22 cellular contexts compared by ENCODE assay signal in genomic region chr12:6405963-6406362, GRCh38. TPM values are rescaled to one million over a fixed set of nuclear protein-coding genes. Genes with fewer than 3 reads are reported as not detected.
A peak's percentile ranks its signal among the peaks of the same experiment; 100 is the strongest.
DNase-seq lines count a peak whose midpoint lies in the region; ATAC-seq, FAIRE-seq and TF ChIP-seq lines count a peak whose summit lies in the region.
"Had no signal": no experiment of that assay in that cellular context is flagged by ENCODE, and none has a peak within 500 bp of the region (broad histone marks: within the 10 kb centered on the region; RNA-seq: fewer than 3 reads in every experiment).

No MANE protein-coding gene starts in this region.

- FAIRE-seq in bronchial epithelial cell (lab: Jason Lieb, UNC): peak; percentile 18
- FAIRE-seq: A549, D721Med, G401.6, GM12891, GM19239 had no signal

- H3K36me3 Mint-ChIP-seq in GM23338 (ENCODE audit: low read depth): no peaks in the 10 kb centered on the region
- H3K36me3 Mint-ChIP-seq in activated CD4-positive, alpha-beta memory T cell treated with anti-CD3 and anti-CD28 coated beads, Interleukin-2, amount 10 ng/mL, durations not matched to agents 7 days and 5 days (ENCODE audit: low read depth): no peaks in the 10 kb centered on the region
- peaks cover 6% of the 10 kb centered on the region for H3K36me3 Mint-ChIP-seq in T-helper 17 cell (ENCODE audit: low read depth)

- H3K27me3 Mint-ChIP-seq in GM23338 (ENCODE audit: insufficient read depth, low read depth, poor library complexity) (no peaks in the 10 kb centered on the region), T-helper 17 cell (peaks cover 6% of the 10 kb centered on the region)
- H3K27me3 Mint-ChIP-seq in activated CD4-positive, alpha-beta memory T cell treated with anti-CD3 and anti-CD28 coated beads, Interleukin-2, amount 10 ng/mL, durations not matched to agents 7 days and 5 days: peaks cover 17% of the 10 kb centered on the region
- H3K27me3 Mint-ChIP-seq: CD4-positive, alpha-beta T cell had no signal

- H3K27ac Mint-ChIP-seq in GM23338: no peak overlapping the region
- no peak overlapping the region for H3K27ac Mint-ChIP-seq in activated CD4-positive, alpha-beta memory T cell treated with anti-CD3 and anti-CD28 coated beads, Interleukin-2, amount 10 ng/mL, durations not matched to agents 7 days and 5 days
- no peak overlapping the region for H3K27ac Mint-ChIP-seq in T-helper 17 cell
- H3K27ac Mint-ChIP-seq: CD4-positive, alpha-beta T cell; HFFc6 had no signal

- H3K9me3 Mint-ChIP-seq in GM23338: no peaks in the 10 kb centered on the region
- no peaks in the 10 kb centered on the region for H3K9me3 Mint-ChIP-seq in activated CD4-positive, alpha-beta memory T cell treated with anti-CD3 and anti-CD28 coated beads, Interleukin-2, amount 10 ng/mL, durations not matched to agents 7 days and 5 days
- H3K9me3 Mint-ChIP-seq: CD4-positive, alpha-beta T cell; HFFc6 had no signal

- H3F3A ChIP-seq in GM23338 (replicated peaks; ENCODE audit: low read depth): no peaks in the 10 kb centered on the region

- no peaks in the 10 kb centered on the region for H4K20me1 ChIP-seq in GM23338 (replicated peaks; ENCODE audit: insufficient read depth)

- no peaks in the 10 kb centered on the region for H3K4me1 ChIP-seq in GM23338 (ENCODE audit: insufficient read depth)
- H3K4me1 ChIP-seq in left lung: no peaks in the 10 kb centered on the region
- H3K4me1 ChIP-seq in parathyroid adenoma: peaks cover 14% of the 10 kb centered on the region
- H3K4me1 ChIP-seq: A549 had no signal

- H2AFZ ChIP-seq in GM23338 (0 out of 2 replicates have a peak overlapping the region, but pooled peaks have one; percentile 23), parathyroid adenoma (peak overlapping the region; percentile 69)

- no peak overlapping the region for H3K4me3 Mint-ChIP-seq in GM23338
- H3K4me3 Mint-ChIP-seq in activated CD4-positive, alpha-beta memory T cell treated with anti-CD3 and anti-CD28 coated beads, Interleukin-2, amount 10 ng/mL, durations not matched to agents 7 days and 5 days: no peak overlapping the region
- H3K4me3 Mint-ChIP-seq in T-helper 17 cell: no peak overlapping the region
- H3K4me3 Mint-ChIP-seq: CD4-positive, alpha-beta T cell; HFFc6 had no signal

- no peaks in the 10 kb centered on the region for H3K79me2 ChIP-seq in GM23338 (replicated peaks; ENCODE audit: insufficient read depth)
- no peaks in the 10 kb centered on the region for H3K79me2 ChIP-seq in parathyroid adenoma

- no peaks in the 10 kb centered on the region for H3K9me2 ChIP-seq in GM23338 (ENCODE audit: insufficient read depth)

- CTCF ChIA-PET in activated CD4-positive, alpha-beta memory T cell treated with anti-CD3 and anti-CD28 coated beads, Interleukin-2, amount 10 ng/mL, durations not matched to agents 7 days and 5 days (lab: Charles Lee): no interaction called here

- no peak for TF ChIP-seq CTCF in GM23338 (conservative IDR thresholded peaks at IDR 0.05; ENCODE audit: low read depth in 2 of 2)
- TF ChIP-seq CTCF in bronchial epithelial cell (IDR thresholded peaks at IDR 0.05; ENCODE audit: insufficient read depth, low read length, severe bottlenecking): no peak
- TF ChIP-seq CTCF in left lung (IDR thresholded peaks at IDR 0.05): no peak
- TF ChIP-seq CTCF in parathyroid adenoma (IDR thresholded peaks at IDR 0.05): no peak

- H3K4me2 ChIP-seq in GM23338 (no peak overlapping the region), parathyroid adenoma (ENCODE audit: low read length) (peak overlapping the region; percentile 11)
- H3K4me2 ChIP-seq: A549 had no signal

- H3K9ac ChIP-seq in parathyroid adenoma: no peak overlapping the region

- intact Hi-C loops in left lung (cut with DNase I): no loop called here

- H3K4me1 Mint-ChIP-seq in GM23338 (no peaks in the 10 kb centered on the region), T-helper 17 cell (no peaks in the 10 kb centered on the region)
- H3K4me1 Mint-ChIP-seq in activated CD4-positive, alpha-beta memory T cell treated with anti-CD3 and anti-CD28 coated beads, Interleukin-2, amount 10 ng/mL, durations not matched to agents 7 days and 5 days: no peaks in the 10 kb centered on the region

- no peaks in the 10 kb centered on the region for H3K9me3 ChIP-seq in left lung
- H3K9me3 ChIP-seq in parathyroid adenoma (ENCODE audit: control insufficient read depth, low read length): no peaks in the 10 kb centered on the region
- no peaks in the 10 kb centered on the region for H3K9me3 ChIP-seq in T-helper 17 cell (ENCODE audit: control insufficient read depth, low read length, poor library complexity, severe bottlenecking)

- H3K4me3 ChIP-seq in GM23338 (no peak overlapping the region), bronchial epithelial cell (ENCODE audit: low read depth, low read length) (no peak overlapping the region), left lung (no peak overlapping the region), parathyroid adenoma (ENCODE audit: low read depth, low read length) (no peak overlapping the region)
- H3K4me3 ChIP-seq: A549 had no signal

- no peak for DNase-seq in GM23338 (ENCODE audit: low spot score)
- DNase-seq in bronchial epithelial cell (ENCODE audit: low read depth): no peak
- no peak for DNase-seq in left lung
- DNase-seq in activated CD4-positive, alpha-beta memory T cell treated with anti-CD3 and anti-CD28 coated beads, Interleukin-2, amount 10 ng/mL, durations not matched to agents 7 days and 5 days: no peak
- no peak for DNase-seq in stimulated activated CD4-positive, alpha-beta T cell treated with anti-CD3 and anti-CD28 coated beads, Interleukin-15, amount 100 ng/mL, for 24 hours
- DNase-seq in T-helper 17 cell: no peak
- DNase-seq: AML-193; Caco-2; CD4-positive, alpha-beta T cell; GOT3; H7; HFFc6 had no signal

- no peaks in the 10 kb centered on the region for H3K36me3 ChIP-seq in GM23338 (ENCODE audit: insufficient read depth)
- no peaks in the 10 kb centered on the region for H3K36me3 ChIP-seq in bronchial epithelial cell (ENCODE audit: control insufficient read depth, insufficient read depth, low read length)
- no peaks in the 10 kb centered on the region for H3K36me3 ChIP-seq in left lung
- no peaks in the 10 kb centered on the region for H3K36me3 ChIP-seq in parathyroid adenoma (ENCODE audit: control insufficient read depth, insufficient read depth, low read length)

- H3K27me3 ChIP-seq in GM23338 (ENCODE audit: insufficient read depth) (no peaks in the 10 kb centered on the region), bronchial epithelial cell (ENCODE audit: control insufficient read depth, insufficient read depth, low read length) (no peaks in the 10 kb centered on the region), left lung (no peaks in the 10 kb centered on the region), parathyroid adenoma (ENCODE audit: control insufficient read depth, insufficient read depth, low read length) (no peaks in the 10 kb centered on the region)

- H3K27ac ChIP-seq in GM23338 (ENCODE audit: low read depth) (no peak overlapping the region), left lung (no peak overlapping the region), parathyroid adenoma (peak overlapping the region; percentile 98)
- H3K27ac ChIP-seq: 22Rv1, A549, C4-2B had no signal

- POLR2A ChIA-PET in activated CD4-positive, alpha-beta memory T cell treated with anti-CD3 and anti-CD28 coated beads, Interleukin-2, amount 10 ng/mL, durations not matched to agents 7 days and 5 days (lab: Charles Lee): no interaction called here

- ATAC-seq in GM23338 (no peak), left lung (peak; percentile 93), T-helper 17 cell (no peak), GM19463 (IDR thresholded peaks at IDR 0.05; ENCODE audit: unreplicated experiment) (no peak)
- ATAC-seq: HCT116 had no signal

RNA-seq across cellular contexts. Expression of gene LTBR, which starts 22.0 kb away (rescaled TPM):
- total RNA-seq in GM23338 (2014; rRNA removed; shearing (Covaris generic)): 6.8 and 7.1 TPM in 2 replicates
- polyA plus RNA-seq in GM23338 (2016; fragmentation: Nextera tagmentation; extraction: Ambion mirVana): 6.1 and 10.5 TPM in 2 replicates
- total RNA-seq in bronchial epithelial cell (55.8 and 60.6 TPM in 2 replicates), left lung (100 to 1,000 TPM; 149 to 153 TPM), T-helper 17 cell (1 to 10 TPM in 1 of 2 donors, under 1 TPM in 1; 0.47 to 1.4 TPM)
- total RNA-seq in activated CD4-positive, alpha-beta memory T cell treated with anti-CD3 and anti-CD28 coated beads, Interleukin-2, amount 10 ng/mL, durations not matched to agents 7 days and 5 days: under 1 TPM; 0.38 to 0.40 TPM

RNA-seq across cellular contexts. Expression of gene SCNN1A, which starts 30.6 kb away (rescaled TPM):
- total RNA-seq in GM23338 (2014; rRNA removed; shearing (Covaris generic)): 125 and 134 TPM in 2 replicates
- polyA plus RNA-seq in GM23338 (2016; fragmentation: Nextera tagmentation; extraction: Ambion mirVana): 34.0 and 37.1 TPM in 2 replicates
- total RNA-seq in bronchial epithelial cell: 54.5 and 57.7 TPM in 2 replicates
- 100 to 1,000 TPM; 196 to 212 TPM for total RNA-seq in left lung
- total RNA-seq in activated CD4-positive, alpha-beta memory T cell treated with anti-CD3 and anti-CD28 coated beads, Interleukin-2, amount 10 ng/mL, durations not matched to agents 7 days and 5 days: 1 to 10 TPM in 1 of 2 experiments, under 1 TPM in 1; 0.78 to 1.3 TPM
- 1 to 10 TPM; 2.1 to 2.8 TPM for total RNA-seq in T-helper 17 cell

RNA-seq across cellular contexts. Expression of gene CD27, which starts 38.8 kb away (rescaled TPM):
- total RNA-seq in GM23338 (2014; rRNA removed; shearing (Covaris generic)): not detected in 2 replicates
- polyA plus RNA-seq in GM23338 (2016; fragmentation: Nextera tagmentation; extraction: Ambion mirVana): 0.49 and 0.53 TPM in 2 replicates
- total RNA-seq in bronchial epithelial cell (not detected in 2 replicates), left lung (1 to 10 TPM; 1.4 to 1.6 TPM), T-helper 17 cell (10 to 100 TPM; 66.7 to 76.1 TPM)
- 10 to 100 TPM; 39.9 to 43.4 TPM for total RNA-seq in activated CD4-positive, alpha-beta memory T cell treated with anti-CD3 and anti-CD28 coated beads, Interleukin-2, amount 10 ng/mL, durations not matched to agents 7 days and 5 days
- total RNA-seq: Caco-2, H7 had no signal
- polyA plus RNA-seq: A549 had no signal

RNA-seq across cellular contexts. Expression of gene TAPBPL, which starts 45.9 kb away (rescaled TPM):
- total RNA-seq in GM23338 (2014; rRNA removed; shearing (Covaris generic)): 0.59 and 0.66 TPM in 2 replicates
- 0.52 and 0.65 TPM in 2 replicates for polyA plus RNA-seq in GM23338 (2016; fragmentation: Nextera tagmentation; extraction: Ambion mirVana)
- total RNA-seq in bronchial epithelial cell: 1.8 and 3.1 TPM in 2 replicates
- total RNA-seq in left lung: 10 to 100 TPM; 18.2 to 33.8 TPM
- 10 to 100 TPM; 45.0 to 49.0 TPM for total RNA-seq in activated CD4-positive, alpha-beta memory T cell treated with anti-CD3 and anti-CD28 coated beads, Interleukin-2, amount 10 ng/mL, durations not matched to agents 7 days and 5 days
- total RNA-seq in T-helper 17 cell: 10 to 100 TPM; 19.6 to 23.1 TPM

Comparison
In these comparisons a context has a peak if more than half of its experiments do, and no peak if none do; other contexts are left out.
1. RNA of gene SCNN1A, which starts 30.6 kb away (total RNA-seq): 196 to 212 TPM in left lung, 125 to 134 TPM in GM23338 and 54.5 to 57.7 TPM in bronchial epithelial cell; 2.1 to 2.8 TPM in T-helper 17 cell and 0.78 to 1.3 TPM in activated CD4-positive, alpha-beta memory T cell treated with anti-CD3 and anti-CD28 coated beads, Interleukin-2, amount 10 ng/mL, durations not matched to agents 7 days and 5 days; every median in the first group is over 10 times any median in the second.
2. RNA of gene CD27, which starts 38.8 kb away (total RNA-seq): 66.7 to 76.1 TPM in T-helper 17 cell and 39.9 to 43.4 TPM in activated CD4-positive, alpha-beta memory T cell treated with anti-CD3 and anti-CD28 coated beads, Interleukin-2, amount 10 ng/mL, durations not matched to agents 7 days and 5 days; 1.4 to 1.6 TPM in left lung, not detected in GM23338 and not detected in bronchial epithelial cell; every median in the first group is over 10 times any median in the second.